8 cellular contexts compared by ENCODE assay signal in genomic region chr5:132293992-132294727, GRCh38. TPM values are rescaled to one million over a fixed set of nuclear protein-coding genes. Genes with fewer than 3 reads are reported as not detected.
DNase-seq lines count a peak whose midpoint lies in the region; ATAC-seq and TF ChIP-seq lines count a peak whose summit lies in the region.

TSS of gene SLC22A4 (plus strand) at chr5:132294394. CDS start at chr5:132294617, 223 bp downstream.

- ATAC-seq in GM19023 (IDR thresholded peaks at IDR 0.05; ENCODE audit: unreplicated experiment) (peak; percentile 75), HG03280 (IDR thresholded peaks at IDR 0.05; ENCODE audit: unreplicated experiment) (peak; percentile 52), left lobe of liver (peak; percentile 84)

- TF ChIP-seq CTCF in AG09319 (IDR thresholded peaks at IDR 0.05; ENCODE audit: low read depth, low read length), result no peak

- DNase-seq in AG09319 (ENCODE audit: extremely low read depth, low read depth) (peak; percentile 80), NCI-H460 (ENCODE audit: extremely low read depth, low read depth) (peak; percentile 85), cortex of kidney (lab: John Stamatoyannopoulos, UW) (peak; percentile 74), left lobe of liver (ENCODE audit: low spot score) (peak; percentile 92)
- peak; percentile 72 to 81 for DNase-seq in activated CD4-positive, alpha-beta T cell treated with anti-CD3 and anti-CD28 coated beads for 4 hours
- peak; percentile 80 to 90 for DNase-seq in stimulated activated CD4-positive, alpha-beta T cell treated with anti-CD3 and anti-CD28 coated beads, Interleukin-2, amount 100 ng/mL, for 24 hours

RNA-seq across cellular contexts. Expression of gene SLC22A4, which starts in this region (rescaled TPM):
- total RNA-seq in NCI-H460 (2014; rRNA removed; shearing (Covaris generic)), result 4.3 and 5.6 TPM in 2 replicates
- polyA plus RNA-seq in NCI-H460 (2014; cell fraction: nucleus; rRNA removed), result 3.8 and 5.7 TPM in 2 replicates
- total RNA-seq in left lobe of liver, result 0.20 TPM

Comparison
In these comparisons a context has a peak if more than half of its experiments do, and no peak if none do; other contexts are left out.
1. Peak in every context shown above with its lines: DNase-seq and ATAC-seq.
2. Peak in DNase-seq and ATAC-seq in left lobe of liver; RNA of the gene not detected or under 1 TPM.